In the genomic region with DNA sequence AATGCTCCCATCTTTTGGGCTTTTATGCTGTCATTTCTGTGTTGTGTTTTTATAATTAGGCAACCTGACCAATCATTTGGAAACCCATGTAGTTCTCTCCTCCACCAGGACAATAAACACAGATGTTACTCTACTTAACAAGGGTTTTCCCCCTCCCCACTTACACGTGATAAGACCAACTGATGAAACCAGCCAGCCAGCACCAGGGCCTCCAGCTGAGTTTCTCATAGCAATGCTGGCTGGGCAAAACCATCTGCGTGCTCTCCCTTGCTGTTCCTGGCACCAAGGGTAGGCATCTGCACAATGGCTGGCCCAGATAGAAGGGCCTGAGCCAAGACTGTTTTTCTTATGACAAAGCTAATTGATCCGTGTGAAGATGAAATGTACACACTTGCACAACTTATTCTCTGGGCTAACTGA, we compare ENCODE assay signal across 8 cellular contexts.
DNase-seq lines count a peak whose midpoint lies in the region; ATAC-seq and TF ChIP-seq lines count a peak whose summit lies in the region.

No MANE protein-coding gene starts in this region.

- peak; percentile 85 for ATAC-seq in GM18861 (IDR thresholded peaks at IDR 0.05; ENCODE audit: unreplicated experiment)
- peak; percentile 88 for ATAC-seq in HG02943 (IDR thresholded peaks at IDR 0.05; ENCODE audit: low read depth, unreplicated experiment)

- H3K4me3 ChIP-seq in BLaER1 (no peak overlapping the region), fibroblast of villous mesenchyme (ENCODE audit: low read depth, low read length) (no peak overlapping the region)

- peak overlapping the region; percentile 77 for H3K27ac ChIP-seq in BLaER1

- H3K4me2 ChIP-seq in BLaER1, result peak overlapping the region; percentile 68

- H3K36me3 ChIP-seq in BLaER1, result peaks cover 7% of the 10 kb centered on the region; the same call in 1 of the 2 replicates

- H3K9ac ChIP-seq in BLaER1, result no peak overlapping the region

- H3K27me3 ChIP-seq in BLaER1, result no peaks in the 10 kb centered on the region

- H4K20me1 ChIP-seq in BLaER1, result no peaks in the 10 kb centered on the region

- peak; percentile 90 for DNase-seq in NCI-H82 (lab: John Stamatoyannopoulos, UW)
- DNase-seq in fibroblast of villous mesenchyme (ENCODE audit: low read depth), result peak; percentile 47
- DNase-seq in AML-193 (lab: John Stamatoyannopoulos, UW), result no peak
- DNase-seq in activated effector memory CD4-positive, alpha-beta T cell treated with Interleukin-2 at 50 U/mL for 16 hours, result no peak
- DNase-seq in LoVo (ENCODE audit: low spot score), result no peak

- TF ChIP-seq CTCF in fibroblast of villous mesenchyme (IDR thresholded peaks at IDR 0.05; ENCODE audit: insufficient read depth, low read depth, low read length), result no peak

- H3K4me1 ChIP-seq in BLaER1, result peaks cover 68% of the 10 kb centered on the region

- H3K9me3 ChIP-seq in BLaER1, result peaks cover 1% of the 10 kb centered on the region; the same call in 1 of the 2 replicates

Comparison
In these comparisons a context has a peak if more than half of its experiments do, and no peak if none do; other contexts are left out.
1. DNase-seq: peak in NCI-H82 (single experiment) and fibroblast of villous mesenchyme (single experiment); none in AML-193 (0 of 2), activated effector memory CD4-positive, alpha-beta T cell treated with Interleukin-2 at 50 U/mL for 16 hours (single experiment) and LoVo (single experiment).